ENCODE assay signal across 17 cellular contexts in the genomic region with DNA sequence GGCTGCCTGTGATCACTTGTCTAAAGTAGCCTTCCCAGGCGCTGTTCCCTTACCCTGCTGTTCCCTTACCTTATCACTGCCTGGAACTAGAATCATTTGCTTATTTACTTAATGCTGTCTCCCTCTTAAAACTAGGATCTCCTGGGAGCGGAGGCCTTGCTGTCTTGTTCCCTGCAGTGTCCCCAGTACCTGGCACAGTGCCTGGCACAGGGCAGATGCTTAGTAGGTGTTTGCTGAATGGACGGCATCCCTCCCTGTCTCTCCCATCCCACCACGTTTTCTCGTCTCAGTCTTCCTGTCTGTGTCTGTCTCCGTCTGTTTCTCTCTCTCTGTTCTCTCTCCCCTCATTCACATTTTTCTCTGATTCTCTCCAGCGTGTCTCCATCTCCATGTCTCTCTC.
DNase-seq lines count a peak whose midpoint lies in the region; ATAC-seq and TF ChIP-seq lines count a peak whose summit lies in the region.
"Had no signal": no experiment of that assay in that cellular context is flagged by ENCODE, and none has a peak within 500 bp of the region (broad histone marks: within the 10 kb centered on the region; RNA-seq: fewer than 3 reads in every experiment).

No MANE protein-coding gene starts in this region.

- BruUV-seq in PC-9 (replicated peaks; lab: Mats Ljungman, UMichigan), result no TSS peak

- POLR2A ChIA-PET in HEK293 (lab: Yijun Ruan, JAX) (no interaction called here), PC-9 (lab: Charles Lee; ENCODE audit: unreplicated experiment) (no interaction called here)

- H3K4me2 ChIP-seq in osteoblast (ENCODE audit: insufficient read depth, low read length), result no peak overlapping the region
- H3K4me2 ChIP-seq in PC-9, result no peak overlapping the region
- H3K4me2 ChIP-seq: KMS-11 had no signal

- CTCF ChIA-PET in HEK293 (lab: Yijun Ruan, JAX), result interaction anchor here (0.9 to 5.0 kb wide), 5 partner anchors 49 to 242 kb away, joined by 3 to 44 read pairs (median 4); no protein-coding TSS in a partner anchor
- CTCF ChIA-PET in PC-9 (lab: Charles Lee), result interaction anchor here (0.6 kb wide), 1 partner anchor 29 kb away, joined by 3 read pairs; no protein-coding TSS in a partner anchor

- no peak overlapping the region for H3K4me3 Mint-ChIP-seq in activated naive CD8-positive, alpha-beta T cell treated with anti-CD3 and anti-CD28 coated beads, Interleukin-2, amount 50 U/mL, for 24 hours
- H3K4me3 Mint-ChIP-seq: CD4-positive, alpha-beta T cell had no signal

- H3K27ac Mint-ChIP-seq in activated naive CD8-positive, alpha-beta T cell treated with anti-CD3 and anti-CD28 coated beads, Interleukin-2, amount 50 U/mL, for 24 hours, result no peak overlapping the region
- H3K27ac Mint-ChIP-seq: CD4-positive, alpha-beta T cell had no signal

- no peak for TF ChIP-seq CTCF in HEK293 (tag by site-specific recombination; IDR thresholded peaks at IDR 0.05)
- no peak for TF ChIP-seq CTCF in VCaP (conservative IDR thresholded peaks at IDR 0.05)
- no peak for TF ChIP-seq CTCF in osteoblast (IDR thresholded peaks at IDR 0.05; ENCODE audit: extremely low read depth, low read depth, low read length)
- TF ChIP-seq CTCF in PC-9 (conservative IDR thresholded peaks at IDR 0.05), result no peak

- H3K79me2 ChIP-seq in osteoblast (ENCODE audit: insufficient read depth, low read length) (no peaks in the 10 kb centered on the region), PC-9 (ENCODE audit: low read depth) (no peaks in the 10 kb centered on the region)

- H3K36me3 Mint-ChIP-seq in activated naive CD8-positive, alpha-beta T cell treated with anti-CD3 and anti-CD28 coated beads, Interleukin-2, amount 50 U/mL, for 24 hours (ENCODE audit: low read depth), result no peaks in the 10 kb centered on the region

- no peaks in the 10 kb centered on the region for H3K9me2 ChIP-seq in PC-9 (ENCODE audit: insufficient read depth)

- no peaks in the 10 kb centered on the region for H3K9me3 ChIP-seq in HEK293 (ENCODE audit: control insufficient read depth, insufficient read depth, low read depth, low read length)
- no peaks in the 10 kb centered on the region for H3K9me3 ChIP-seq in osteoblast (ENCODE audit: low read depth, low read length)
- no peaks in the 10 kb centered on the region for H3K9me3 ChIP-seq in PC-9 (ENCODE audit: insufficient read depth, low read depth)

- no peaks in the 10 kb centered on the region for H4K20me1 ChIP-seq in osteoblast (ENCODE audit: insufficient read depth, low read length)
- H4K20me1 ChIP-seq in PC-9 (ENCODE audit: insufficient read depth), result no peaks in the 10 kb centered on the region

- H3K4me1 ChIP-seq in HEK293 (ENCODE audit: control insufficient read depth, insufficient read depth, low read length) (no peaks in the 10 kb centered on the region), osteoblast (ENCODE audit: insufficient read depth, low read length) (no peaks in the 10 kb centered on the region), PC-9 (replicated peaks; ENCODE audit: insufficient read depth) (no peaks in the 10 kb centered on the region; the same call in 1 of the 2 replicates)

- no peak overlapping the region for H3K4me3 ChIP-seq in HEK293 (ENCODE audit: low read depth, low read length)
- H3K4me3 ChIP-seq in osteoblast (ENCODE audit: insufficient read depth, low read length), result no peak overlapping the region
- H3K4me3 ChIP-seq in PC-9, result no peak overlapping the region

- no peaks in the 10 kb centered on the region for H3K9me3 Mint-ChIP-seq in activated naive CD8-positive, alpha-beta T cell treated with anti-CD3 and anti-CD28 coated beads, Interleukin-2, amount 50 U/mL, for 24 hours
- H3K9me3 Mint-ChIP-seq: CD4-positive, alpha-beta T cell had no signal

- H3K27me3 Mint-ChIP-seq in activated naive CD8-positive, alpha-beta T cell treated with anti-CD3 and anti-CD28 coated beads, Interleukin-2, amount 50 U/mL, for 24 hours, result peaks cover 6% of the 10 kb centered on the region

- no peak for ATAC-seq in activated naive CD8-positive, alpha-beta T cell treated with anti-CD3 and anti-CD28 coated beads, Interleukin-2, amount 50 U/mL, for 24 hours
- no peak for ATAC-seq in HG03097 (IDR thresholded peaks at IDR 0.05; ENCODE audit: low FRiP score, unreplicated experiment)
- ATAC-seq: HCT116, Right ventricle myocardium inferior had no signal

- H3K4me1 Mint-ChIP-seq in activated naive CD8-positive, alpha-beta T cell treated with anti-CD3 and anti-CD28 coated beads, Interleukin-2, amount 50 U/mL, for 24 hours, result no peaks in the 10 kb centered on the region

- no peaks in the 10 kb centered on the region for H3K36me3 ChIP-seq in HEK293 (ENCODE audit: control insufficient read depth in 2 of 2, insufficient read depth in 1 of 2, low read length in 2 of 2)
- no peaks in the 10 kb centered on the region for H3K36me3 ChIP-seq in osteoblast (ENCODE audit: insufficient read depth, low read length)
- H3K36me3 ChIP-seq in PC-9 (ENCODE audit: low read depth), result no peaks in the 10 kb centered on the region

- H3F3A ChIP-seq in PC-9 (ENCODE audit: insufficient read depth, low read depth), result peaks cover 5% of the 10 kb centered on the region; the same call in 1 of the 2 replicates

- no peak overlapping the region for H2AFZ ChIP-seq in osteoblast (ENCODE audit: low read length)
- no peak overlapping the region for H2AFZ ChIP-seq in PC-9

- DNase-seq in NCI-H2029 treated with DMSO at 0.1 percent for 48 hours (lab: John Stamatoyannopoulos, UW), result peak; percentile 55
- peak; percentile 43 for DNase-seq in osteoblast (ENCODE audit: insufficient read length, low spot score, missing footprints)
- no peak for DNase-seq in activated naive CD8-positive, alpha-beta T cell treated with anti-CD3 and anti-CD28 coated beads, Interleukin-2, amount 50 U/mL, for 24 hours
- no peak for DNase-seq in PC-9
- DNase-seq: CD4-positive, alpha-beta T cell; COR-L47; GOT3; IMR-90; NCI-H1105; NCI-H146; NCI-H774 had no signal

- peaks cover 5% of the 10 kb centered on the region for H3K27me3 ChIP-seq in osteoblast (ENCODE audit: insufficient read depth, low read length)
- no peaks in the 10 kb centered on the region for H3K27me3 ChIP-seq in PC-9 (ENCODE audit: insufficient read depth, low read depth)

- intact Hi-C loops in PC-9 (cut with micrococcal nuclease; ENCODE audit: unreplicated experiment), result no loop called here

- H3K27ac ChIP-seq in HEK293 (ENCODE audit: extremely low read depth, low read depth, low read length) (no peak overlapping the region), VCaP (peak overlapping the region; percentile 90), osteoblast (ENCODE audit: low read depth, low read length) (no peak overlapping the region), PC-9 (no peak overlapping the region)
- H3K27ac ChIP-seq: KMS-11 had no signal

TF ChIP-seq in HEK293, 187 proteins besides CTCF, POLR2A, EP300 and RAD21:
- 0 out of 2 replicates have a peak, but pooled peaks have one; percentile 16 for TF ChIP-seq ZNF341 (tag by site-specific recombination; IDR thresholded peaks at IDR 0.05; ENCODE audit: low read depth)
- TF ChIP-seq, protein P1, sequence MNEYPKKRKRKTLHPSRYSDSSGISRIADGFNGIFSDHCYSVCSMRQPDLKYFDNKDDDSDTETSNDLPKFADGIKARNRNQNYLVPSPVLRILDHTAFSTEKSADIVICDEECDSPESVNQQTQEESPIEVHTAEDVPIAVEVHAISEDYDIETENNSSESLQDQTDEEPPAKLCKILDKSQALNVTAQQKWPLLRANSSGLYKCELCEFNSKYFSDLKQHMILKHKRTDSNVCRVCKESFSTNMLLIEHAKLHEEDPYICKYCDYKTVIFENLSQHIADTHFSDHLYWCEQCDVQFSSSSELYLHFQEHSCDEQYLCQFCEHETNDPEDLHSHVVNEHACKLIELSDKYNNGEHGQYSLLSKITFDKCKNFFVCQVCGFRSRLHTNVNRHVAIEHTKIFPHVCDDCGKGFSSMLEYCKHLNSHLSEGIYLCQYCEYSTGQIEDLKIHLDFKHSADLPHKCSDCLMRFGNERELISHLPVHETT (tag by site-specific recombination; IDR thresholded peaks at IDR 0.05), result no peak

Comparison
In these comparisons a context has a peak if more than half of its experiments do, and no peak if none do; other contexts are left out.
1. DNase-seq: peak in NCI-H2029 treated with DMSO at 0.1 percent for 48 hours (single experiment) and osteoblast (single experiment); none in activated naive CD8-positive, alpha-beta T cell treated with anti-CD3 and anti-CD28 coated beads, Interleukin-2, amount 50 U/mL, for 24 hours (single experiment) and PC-9 (0 of 2).